ENCODE assay signal across 8 cellular contexts in the genomic region with DNA sequence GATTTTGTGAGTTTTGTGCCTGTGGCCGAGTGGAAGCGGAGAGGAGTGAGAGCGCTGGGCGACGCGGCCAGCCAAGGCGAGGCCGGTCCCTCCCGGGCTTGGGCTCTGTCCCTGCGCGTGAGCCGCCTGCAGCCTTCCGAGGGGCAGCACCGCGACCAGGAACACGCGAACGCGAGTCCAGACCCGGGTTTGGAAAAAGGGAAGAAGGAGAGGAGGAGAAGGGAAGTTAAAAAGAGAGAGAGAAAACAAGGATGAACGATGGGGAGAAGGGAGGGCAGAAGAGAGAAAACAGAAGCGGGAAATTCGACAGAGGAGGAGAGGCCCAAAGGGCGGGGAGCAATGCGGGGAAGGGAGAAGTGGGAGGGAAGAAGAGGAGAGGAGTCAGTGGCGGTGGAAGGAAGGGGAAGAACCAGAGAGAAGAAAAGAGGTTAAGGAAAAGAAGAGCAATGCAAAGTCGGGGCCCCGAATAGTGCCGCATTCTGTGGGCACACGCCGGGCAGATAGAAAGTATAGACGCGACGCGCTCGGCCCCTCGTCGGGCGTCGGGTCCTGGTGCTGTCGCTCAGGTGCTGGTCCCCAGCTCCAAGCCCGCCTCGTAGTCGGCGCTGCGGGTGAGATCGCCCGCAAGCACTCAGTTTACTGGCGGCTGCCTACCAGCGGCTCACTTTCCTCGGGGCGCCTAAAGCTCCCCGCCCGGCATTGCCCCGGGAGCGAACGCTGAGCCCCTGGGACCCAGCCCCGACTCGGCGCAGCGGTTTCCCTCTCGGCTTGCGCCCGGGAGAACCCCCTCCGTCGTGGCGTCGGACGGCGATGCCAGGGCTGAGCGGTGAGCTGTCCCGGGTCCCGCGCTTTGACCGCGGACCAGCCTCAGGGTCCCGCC. TPM values are rescaled to one million over a fixed set of nuclear protein-coding genes. Genes with fewer than 3 reads are reported as not detected.
DNase-seq lines count a peak whose midpoint lies in the region; ATAC-seq and TF ChIP-seq lines count a peak whose summit lies in the region.
"Had no signal": no experiment of that assay in that cellular context is flagged by ENCODE, and none has a peak within 500 bp of the region (broad histone marks: within the 10 kb centered on the region; RNA-seq: fewer than 3 reads in every experiment).

No MANE protein-coding gene starts in this region.

- H3K9me3 Mint-ChIP-seq in activated T-helper 1 cell treated with anti-CD3 and anti-CD28 coated beads, Interleukin-12 subunit alpha, Interleukin-12 subunit beta, Interleukin-2, Interleukin-4 antibody, amounts not matched to agents 30 ng/mL and 10 ng/mL and 1 ng/mL, durations not matched to agents 14 hours and 24 hours and 36 hours = no peaks in the 10 kb centered on the region
- H3K9me3 Mint-ChIP-seq in stimulated activated memory B cell treated with anti-CD40 and anti-IgM and Interleukin-4, amounts not matched to agents 10 μg/mL and 1 μg/mL and 100 μg/mL, for 72 hours = no peaks in the 10 kb centered on the region

- ATAC-seq in stimulated activated memory B cell treated with anti-CD40 and anti-IgM and Interleukin-4, amounts not matched to agents 10 μg/mL and 1 μg/mL and 100 μg/mL, for 72 hours = no peak
- no peak for ATAC-seq in GM19397 (IDR thresholded peaks at IDR 0.05; ENCODE audit: unreplicated experiment)

- H3K36me3 ChIP-seq in HEK293 (ENCODE audit: control insufficient read depth in 2 of 2, insufficient read depth in 1 of 2, low read length in 2 of 2) = no peaks in the 10 kb centered on the region

- CTCF ChIA-PET in HEK293 (lab: Yijun Ruan, JAX) = interaction anchor here (0.7 to 4.0 kb wide), 3 partner anchors 9 to 376 kb away, joined by 3 to 36 read pairs (median 5); no protein-coding TSS in a partner anchor

- TF ChIP-seq CTCF in HEK293 (tag by site-specific recombination; IDR thresholded peaks at IDR 0.05) = no peak

- intact Hi-C loops in activated T-helper 1 cell treated with anti-CD3 and anti-CD28 coated beads, Interleukin-12 subunit alpha, Interleukin-12 subunit beta, Interleukin-2, Interleukin-4 antibody, amounts not matched to agents 30 ng/mL and 10 ng/mL and 1 ng/mL, durations not matched to agents 14 hours and 24 hours and 36 hours (cut with micrococcal nuclease) = no loop called here

- peaks cover 9% of the 10 kb centered on the region; the same call in 1 of the 2 replicates for H3K4me1 ChIP-seq in HEK293 (ENCODE audit: control insufficient read depth, insufficient read depth, low read length)

- peak overlapping the region; percentile 61 for H3K27ac Mint-ChIP-seq in activated T-helper 1 cell treated with anti-CD3 and anti-CD28 coated beads, Interleukin-12 subunit alpha, Interleukin-12 subunit beta, Interleukin-2, Interleukin-4 antibody, amounts not matched to agents 30 ng/mL and 10 ng/mL and 1 ng/mL, durations not matched to agents 14 hours and 24 hours and 36 hours
- no peak overlapping the region for H3K27ac Mint-ChIP-seq in stimulated activated memory B cell treated with anti-CD40 and anti-IgM and Interleukin-4, amounts not matched to agents 10 μg/mL and 1 μg/mL and 100 μg/mL, for 72 hours

- H3K9me3 ChIP-seq in HEK293 (ENCODE audit: control insufficient read depth, insufficient read depth, low read depth, low read length) (no peaks in the 10 kb centered on the region), iPS-18c (ENCODE audit: control insufficient read depth, insufficient read depth, low read length) (peaks cover 2% of the 10 kb centered on the region)

- H3K4me1 Mint-ChIP-seq in activated T-helper 1 cell treated with anti-CD3 and anti-CD28 coated beads, Interleukin-12 subunit alpha, Interleukin-12 subunit beta, Interleukin-2, Interleukin-4 antibody, amounts not matched to agents 30 ng/mL and 10 ng/mL and 1 ng/mL, durations not matched to agents 14 hours and 24 hours and 36 hours (ENCODE audit: low read depth) = peaks cover 38% of the 10 kb centered on the region
- H3K4me1 Mint-ChIP-seq in stimulated activated memory B cell treated with anti-CD40 and anti-IgM and Interleukin-4, amounts not matched to agents 10 μg/mL and 1 μg/mL and 100 μg/mL, for 72 hours = peaks cover 23% of the 10 kb centered on the region

- no peak overlapping the region for H3K4me3 ChIP-seq in HEK293 (ENCODE audit: low read depth, low read length)
- peak overlapping the region; percentile 51 for H3K4me3 ChIP-seq in iPS-18c (ENCODE audit: insufficient read depth, low read depth, low read length)

- peaks cover 4% of the 10 kb centered on the region for H3K36me3 Mint-ChIP-seq in activated T-helper 1 cell treated with anti-CD3 and anti-CD28 coated beads, Interleukin-12 subunit alpha, Interleukin-12 subunit beta, Interleukin-2, Interleukin-4 antibody, amounts not matched to agents 30 ng/mL and 10 ng/mL and 1 ng/mL, durations not matched to agents 14 hours and 24 hours and 36 hours (ENCODE audit: low read depth)
- no peaks in the 10 kb centered on the region for H3K36me3 Mint-ChIP-seq in stimulated activated memory B cell treated with anti-CD40 and anti-IgM and Interleukin-4, amounts not matched to agents 10 μg/mL and 1 μg/mL and 100 μg/mL, for 72 hours

- peak overlapping the region; percentile 36 for H3K4me3 Mint-ChIP-seq in activated T-helper 1 cell treated with anti-CD3 and anti-CD28 coated beads, Interleukin-12 subunit alpha, Interleukin-12 subunit beta, Interleukin-2, Interleukin-4 antibody, amounts not matched to agents 30 ng/mL and 10 ng/mL and 1 ng/mL, durations not matched to agents 14 hours and 24 hours and 36 hours
- H3K4me3 Mint-ChIP-seq in stimulated activated memory B cell treated with anti-CD40 and anti-IgM and Interleukin-4, amounts not matched to agents 10 μg/mL and 1 μg/mL and 100 μg/mL, for 72 hours = peak overlapping the region; percentile 16

- peaks cover 84% of the 10 kb centered on the region for H3K27me3 Mint-ChIP-seq in activated T-helper 1 cell treated with anti-CD3 and anti-CD28 coated beads, Interleukin-12 subunit alpha, Interleukin-12 subunit beta, Interleukin-2, Interleukin-4 antibody, amounts not matched to agents 30 ng/mL and 10 ng/mL and 1 ng/mL, durations not matched to agents 14 hours and 24 hours and 36 hours (ENCODE audit: insufficient read depth)
- peaks cover 95% of the 10 kb centered on the region for H3K27me3 Mint-ChIP-seq in stimulated activated memory B cell treated with anti-CD40 and anti-IgM and Interleukin-4, amounts not matched to agents 10 μg/mL and 1 μg/mL and 100 μg/mL, for 72 hours

- POLR2A ChIA-PET in HEK293 (lab: Yijun Ruan, JAX) = no interaction called here

- H3K27ac ChIP-seq in HEK293 (ENCODE audit: extremely low read depth, low read depth, low read length) = no peak overlapping the region

- DNase-seq in activated T-helper 1 cell treated with anti-CD3 and anti-CD28 coated beads, Interleukin-12 subunit alpha, Interleukin-12 subunit beta, Interleukin-2, Interleukin-4 antibody, amounts not matched to agents 30 ng/mL and 10 ng/mL and 1 ng/mL, durations not matched to agents 14 hours and 24 hours and 36 hours (ENCODE audit: low spot score) = no peak
- DNase-seq in SHP77 (lab: John Stamatoyannopoulos, UW) = no peak
- DNase-seq in SIG-M5 (lab: John Stamatoyannopoulos, UW) = no peak
- DNase-seq: T-helper 9 cell had no signal

TF ChIP-seq in HEK293, 187 proteins besides CTCF, POLR2A, EP300 and RAD21:
- no peak for TF ChIP-seq ZNF530 (tag by site-specific recombination; IDR thresholded peaks at IDR 0.05; ENCODE audit: low read depth)
- TF ChIP-seq ZNF366 (tag by site-specific recombination; conservative IDR thresholded peaks at IDR 0.05) = peak; percentile 61; the same call in 1 of the 2 replicates

RNA-seq across cellular contexts. Expression of gene BARX2, which starts 2.8 kb away (rescaled TPM):
- 8.8 and 9.1 TPM in 2 replicates for total RNA-seq in activated T-helper 1 cell treated with anti-CD3 and anti-CD28 coated beads, Interleukin-12 subunit alpha, Interleukin-12 subunit beta, Interleukin-2, Interleukin-4 antibody, amounts not matched to agents 30 ng/mL and 10 ng/mL and 1 ng/mL, durations not matched to agents 14 hours and 24 hours and 36 hours
